ENCODE assay signal across 8 cellular contexts in the genomic region with DNA sequence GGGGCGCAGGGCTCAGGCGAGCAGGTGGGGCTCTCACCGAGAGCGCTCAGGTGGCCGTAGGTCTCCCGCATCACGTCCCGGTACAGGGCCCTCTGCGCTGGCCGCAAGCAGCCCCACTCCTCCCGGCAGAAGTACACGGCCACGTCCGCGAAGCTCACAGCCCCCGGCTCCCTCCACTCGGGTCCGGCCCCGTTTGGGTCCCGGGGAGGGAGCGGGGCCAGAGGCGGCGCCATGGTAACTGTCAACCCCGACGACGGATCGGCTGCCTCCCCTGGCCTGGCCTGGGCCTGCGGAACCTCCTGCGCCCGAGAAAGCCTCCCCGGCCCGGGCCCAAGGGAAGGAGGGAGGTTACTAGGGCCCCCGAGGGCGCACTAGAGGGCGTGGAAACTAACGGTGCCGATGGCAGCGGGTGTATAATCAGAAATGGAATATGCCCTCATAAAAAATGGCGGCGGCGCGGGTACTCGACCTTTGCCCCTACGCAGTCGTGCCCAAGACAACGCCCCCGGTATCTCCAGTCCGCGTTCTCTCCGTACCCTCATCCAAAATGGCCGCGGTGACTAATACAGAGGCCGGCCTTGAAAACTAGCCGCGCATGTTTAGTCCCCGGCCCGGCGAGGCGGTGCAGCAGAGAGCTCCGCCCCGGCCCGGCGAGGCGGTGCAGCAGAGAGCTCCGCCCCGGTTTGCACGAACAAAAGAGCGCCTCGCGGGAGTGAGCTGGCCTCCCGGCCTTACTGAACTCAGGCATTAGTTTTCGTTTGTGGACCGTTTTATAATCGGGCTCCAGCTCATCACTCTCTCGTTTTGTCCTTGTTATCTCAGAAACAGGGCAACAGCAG. TPM values are rescaled to one million over a fixed set of nuclear protein-coding genes. Genes with fewer than 3 reads are reported as not detected.
DNase-seq lines count a peak whose midpoint lies in the region; ATAC-seq and TF ChIP-seq lines count a peak whose summit lies in the region.

A gene (minus strand): TSS at position 425 of the 839 bp plus-strand sequence. CDS start 192 bp downstream, at position 233.

- peak; percentile 32 for TF ChIP-seq POLR2A in ovary (IDR thresholded peaks at IDR 0.05)

- no peaks in the 10 kb centered on the region for H3K27me3 Mint-ChIP-seq in activated naive CD8-positive, alpha-beta T cell treated with anti-CD3 and anti-CD28 coated beads, Interleukin-2, amount 10 ng/mL, durations not matched to agents 7 days and 5 days

- ATAC-seq in HG02642 (IDR thresholded peaks at IDR 0.05; ENCODE audit: poor library complexity, unreplicated experiment): peak; percentile 85
- peak; percentile 97 for ATAC-seq in activated naive CD8-positive, alpha-beta T cell treated with anti-CD3 and anti-CD28 coated beads, Interleukin-2, amount 10 ng/mL, durations not matched to agents 7 days and 5 days (ENCODE audit: low read depth)

- intact Hi-C loops in head of caudate nucleus (cut with DNase I) (loop anchor here (1.0 kb wide), 1 partner anchor 24 kb away; a partner anchor contains a TSS), ovary (cut with DNase I) (loop anchor here in 1 of 4 donors (10.0 kb wide), 1 partner anchor 133 kb away; no protein-coding TSS in a partner anchor), tibial artery (cut with DNase I; ENCODE audit: low total_unique reads) (no loop called here)

- H3K27ac ChIP-seq in SU-DHL-6 (ENCODE audit: low read depth, low read length) (peak within 1 kb of the TSS; percentile 74), ovary (peak within 1 kb of the TSS; percentile 85 to 93), tibial artery (peak within 1 kb of the TSS; percentile 93 to 96)

- H3F3A ChIP-seq in SU-DHL-6 (ENCODE audit: insufficient read depth): peaks cover 5% of the 10 kb centered on the region; the same call in 1 of the 2 replicates

- H3K4me3 ChIP-seq in GM12865 (ENCODE audit: low read depth, low read length) (peak within 1 kb of the TSS; percentile 83), SU-DHL-6 (ENCODE audit: insufficient read depth, low read length, poor library complexity, severe bottlenecking) (peak within 1 kb of the TSS; percentile 74), ovary (peak within 1 kb of the TSS; percentile 80), tibial artery (peak within 1 kb of the TSS; percentile 85 to 93)

- TF ChIP-seq CTCF in GM12865 (IDR thresholded peaks at IDR 0.05; ENCODE audit: insufficient read depth, low read depth, low read length, missing control alignments) (no peak), SU-DHL-6 (IDR thresholded peaks at IDR 0.05; ENCODE audit: insufficient read depth, low read length, poor library complexity, severe bottlenecking) (no peak), ovary (IDR thresholded peaks at IDR 0.05) (no peak), tibial artery (IDR thresholded peaks at IDR 0.05) (no peak)

- H2AFZ ChIP-seq in SU-DHL-6 (ENCODE audit: low read depth, low read length, severe bottlenecking): peak within 1 kb of the TSS; percentile 88

- 0 to 1% (median 0%) methylated on average over 54 to 75 of the region's 75 CpGs for WGBS in ovary, 3 donors

- peak within 1 kb of the TSS; percentile 91 for H3K27ac Mint-ChIP-seq in activated naive CD8-positive, alpha-beta T cell treated with anti-CD3 and anti-CD28 coated beads, Interleukin-2, amount 10 ng/mL, durations not matched to agents 7 days and 5 days

- H3K4me3 Mint-ChIP-seq in activated naive CD8-positive, alpha-beta T cell treated with anti-CD3 and anti-CD28 coated beads, Interleukin-2, amount 10 ng/mL, durations not matched to agents 7 days and 5 days: peak within 1 kb of the TSS; percentile 90

- no peaks in the 10 kb centered on the region for H4K20me1 ChIP-seq in SU-DHL-6 (ENCODE audit: low read depth, low read length)

- H3K27me3 ChIP-seq in SU-DHL-6 (ENCODE audit: low read length): no peaks in the 10 kb centered on the region
- no peaks in the 10 kb centered on the region for H3K27me3 ChIP-seq in ovary
- H3K27me3 ChIP-seq in tibial artery: no peaks in the 10 kb centered on the region

- peaks cover 15% of the 10 kb centered on the region for H3K36me3 Mint-ChIP-seq in activated naive CD8-positive, alpha-beta T cell treated with anti-CD3 and anti-CD28 coated beads, Interleukin-2, amount 10 ng/mL, durations not matched to agents 7 days and 5 days

- no peak for TF ChIP-seq EP300 in ovary (IDR thresholded peaks at IDR 0.05)

- POLR2A ChIA-PET in activated naive CD8-positive, alpha-beta T cell treated with anti-CD3 and anti-CD28 coated beads, Interleukin-2, amount 10 ng/mL, durations not matched to agents 7 days and 5 days (lab: Charles Lee): interaction anchor here (0.6 to 3.5 kb wide), 19 partner anchors 10 to 478 kb away, joined by 3 to 131 read pairs (median 5); a partner anchor contains a TSS

- H3K9me2 ChIP-seq in SU-DHL-6 (replicated peaks; ENCODE audit: insufficient read depth, low read length): no peaks in the 10 kb centered on the region

- peaks cover 34% of the 10 kb centered on the region for H3K4me1 Mint-ChIP-seq in activated naive CD8-positive, alpha-beta T cell treated with anti-CD3 and anti-CD28 coated beads, Interleukin-2, amount 10 ng/mL, durations not matched to agents 7 days and 5 days

- H3K4me1 ChIP-seq in ovary (ENCODE audit: insufficient read depth): no peaks in the 10 kb centered on the region
- H3K4me1 ChIP-seq in tibial artery: peaks cover 0 to 29% (median 20%) of the 10 kb centered on the region in 4 donors

- no peaks in the 10 kb centered on the region for H3K9me3 Mint-ChIP-seq in activated naive CD8-positive, alpha-beta T cell treated with anti-CD3 and anti-CD28 coated beads, Interleukin-2, amount 10 ng/mL, durations not matched to agents 7 days and 5 days

- H3K9me3 ChIP-seq in SU-DHL-6 (ENCODE audit: insufficient read depth, low read length) (no peaks in the 10 kb centered on the region), ovary (no peaks in the 10 kb centered on the region), tibial artery (no peaks in the 10 kb centered on the region)

- H3K9ac ChIP-seq in SU-DHL-6 (ENCODE audit: low read length): peak within 1 kb of the TSS; percentile 93

- H3K36me3 ChIP-seq in SU-DHL-6 (ENCODE audit: low read length) (no peaks in the 10 kb centered on the region), ovary (no peaks in the 10 kb centered on the region), tibial artery (peaks cover 19 to 33% (median 25%) of the 10 kb centered on the region in 3 donors)

- H3K4me2 ChIP-seq in SU-DHL-6 (ENCODE audit: low read depth, low read length, poor library complexity, severe bottlenecking): peak within 1 kb of the TSS; percentile 76

- H3K79me2 ChIP-seq in SU-DHL-6 (ENCODE audit: insufficient read depth, low read length): peaks cover 15% of the 10 kb centered on the region; the same call in 1 of the 2 replicates

- DNase-seq in GM12865 (ENCODE audit: low read depth) (peak; percentile 98), NCI-H128 (lab: John Stamatoyannopoulos, UW; ENCODE audit: unreplicated experiment) (peak; percentile 93), head of caudate nucleus (peak; percentile 96 to 100 (median 98)), ovary (peak; percentile 97 to 99 (median 98)), tibial artery (peak; percentile 99)
- DNase-seq in activated naive CD8-positive, alpha-beta T cell treated with anti-CD3 and anti-CD28 coated beads, Interleukin-2, amount 10 ng/mL, durations not matched to agents 7 days and 5 days: peak; percentile 94

RNA-seq across cellular contexts. Expression of the gene that starts here (rescaled TPM):
- 10 to 100 TPM; 20.9 to 23.3 TPM for total RNA-seq in activated naive CD8-positive, alpha-beta T cell treated with anti-CD3 and anti-CD28 coated beads, Interleukin-2, amount 10 ng/mL, durations not matched to agents 7 days and 5 days
- total RNA-seq in ovary: 10 to 100 TPM in 5 of 7 donors, 1 to 10 TPM in 2; 6.8 to 14.5 (median 13.2) TPM
- 1 to 10 TPM; 4.3 to 9.6 TPM for polyA plus RNA-seq in ovary

Comparison
In these comparisons a context has a peak if more than half of its experiments do, and no peak if none do; other contexts are left out.
1. Peak in every context shown above with its lines: DNase-seq, ATAC-seq, H3K4me3 ChIP-seq and H3K27ac ChIP-seq.